17 cellular contexts compared by ENCODE assay signal in the genomic region with DNA sequence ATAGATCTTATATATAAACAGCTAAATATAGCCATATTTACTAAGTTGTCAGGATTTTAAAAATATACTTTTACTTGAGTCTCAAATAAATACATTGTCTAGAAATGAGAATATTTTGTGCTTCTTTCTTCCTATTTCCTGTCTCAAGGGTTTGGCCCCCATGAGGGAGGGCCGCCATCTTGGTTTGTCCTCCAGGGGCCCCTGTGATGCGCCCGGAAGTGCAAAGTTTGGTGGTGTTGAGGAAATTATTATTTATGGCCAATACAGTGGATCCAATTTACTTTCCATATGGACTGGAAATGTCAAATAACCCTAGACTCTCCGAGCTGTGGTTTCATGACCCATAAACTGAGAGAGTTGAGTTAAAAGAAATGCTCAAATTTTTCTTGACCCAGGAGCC.
"Had no signal": no experiment of that assay in that cellular context is flagged by ENCODE, and none has a peak within 500 bp of the region (broad histone marks: within the 10 kb centered on the region; RNA-seq: fewer than 3 reads in every experiment).

No MANE protein-coding gene starts in this region.

- H3K27ac Mint-ChIP-seq: activated CD8-positive, alpha-beta T cell treated with anti-CD3 and anti-CD28 coated beads, Interleukin-2, amount 10 ng/mL, durations not matched to agents 7 days and 5 days; activated naive CD8-positive, alpha-beta T cell treated with anti-CD3 and anti-CD28 coated beads for 36 hours; T-helper 2 cell treated with Interferon-gamma antibody and Interleukin-4, amounts not matched to agents 5 μg/mL and 100 μg/mL, for 36 hours had no signal

- DNase-seq: activated CD4-positive, alpha-beta T cell treated with anti-CD3 and anti-CD28 coated beads, Interleukin-2, amount 50 U/mL, for 1 hour; activated naive CD8-positive, alpha-beta T cell treated with anti-CD3 and anti-CD28 coated beads for 36 hours; effector CD4-positive, alpha-beta T cell; erythroblast; foreskin keratinocyte; hypothalamus; nucleus accumbens; stimulated activated CD4-positive, alpha-beta T cell treated with anti-CD3 and anti-CD28 coated beads, Interleukin-4, amount 100 ng/mL, for 1 hour; stimulated activated naive CD4-positive, alpha-beta T cell treated with Interleukin-2 at 50 U/mL for 16 hours; thyroid gland had no signal

- H3K9me3 ChIP-seq: breast epithelium, spleen, thyroid gland had no signal

- H3K4me3 Mint-ChIP-seq: activated CD8-positive, alpha-beta T cell treated with anti-CD3 and anti-CD28 coated beads, Interleukin-2, amount 10 ng/mL, durations not matched to agents 7 days and 5 days; activated naive CD8-positive, alpha-beta T cell treated with anti-CD3 and anti-CD28 coated beads for 36 hours; T-helper 2 cell treated with Interferon-gamma antibody and Interleukin-4, amounts not matched to agents 5 μg/mL and 100 μg/mL, for 36 hours had no signal

- H3K9me3 Mint-ChIP-seq: activated naive CD8-positive, alpha-beta T cell treated with anti-CD3 and anti-CD28 coated beads for 36 hours; T-helper 2 cell treated with Interferon-gamma antibody and Interleukin-4, amounts not matched to agents 5 μg/mL and 100 μg/mL, for 36 hours had no signal

- H3K4me1 ChIP-seq: breast epithelium, foreskin keratinocyte had no signal

- H3K36me3 ChIP-seq: breast epithelium, spleen, thyroid gland had no signal

- H3K27ac ChIP-seq: foreskin keratinocyte, thyroid gland, VCaP had no signal

- H3K27me3 ChIP-seq: breast epithelium, foreskin keratinocyte, thyroid gland had no signal

- ATAC-seq: activated CD4-positive, CD25-positive, alpha-beta regulatory T cell treated with anti-CD3 and anti-CD28 coated beads, Interleukin-2, amount 50 U/mL, for 24 hours; activated CD8-positive, alpha-beta T cell treated with anti-CD3 and anti-CD28 coated beads, Interleukin-2, amount 10 ng/mL, durations not matched to agents 7 days and 5 days; foreskin keratinocyte; SK-N-SH treated with all-trans-retinoic acid at 6 μM for 48 hours had no signal

- H3K4me3 ChIP-seq: breast epithelium, spleen, thyroid gland had no signal

- H3K4me1 Mint-ChIP-seq: activated naive CD8-positive, alpha-beta T cell treated with anti-CD3 and anti-CD28 coated beads for 36 hours had no signal

- H3K36me3 Mint-ChIP-seq: activated naive CD8-positive, alpha-beta T cell treated with anti-CD3 and anti-CD28 coated beads for 36 hours had no signal
